ENCODE assay signal across 1 cellular context in the genomic region with DNA sequence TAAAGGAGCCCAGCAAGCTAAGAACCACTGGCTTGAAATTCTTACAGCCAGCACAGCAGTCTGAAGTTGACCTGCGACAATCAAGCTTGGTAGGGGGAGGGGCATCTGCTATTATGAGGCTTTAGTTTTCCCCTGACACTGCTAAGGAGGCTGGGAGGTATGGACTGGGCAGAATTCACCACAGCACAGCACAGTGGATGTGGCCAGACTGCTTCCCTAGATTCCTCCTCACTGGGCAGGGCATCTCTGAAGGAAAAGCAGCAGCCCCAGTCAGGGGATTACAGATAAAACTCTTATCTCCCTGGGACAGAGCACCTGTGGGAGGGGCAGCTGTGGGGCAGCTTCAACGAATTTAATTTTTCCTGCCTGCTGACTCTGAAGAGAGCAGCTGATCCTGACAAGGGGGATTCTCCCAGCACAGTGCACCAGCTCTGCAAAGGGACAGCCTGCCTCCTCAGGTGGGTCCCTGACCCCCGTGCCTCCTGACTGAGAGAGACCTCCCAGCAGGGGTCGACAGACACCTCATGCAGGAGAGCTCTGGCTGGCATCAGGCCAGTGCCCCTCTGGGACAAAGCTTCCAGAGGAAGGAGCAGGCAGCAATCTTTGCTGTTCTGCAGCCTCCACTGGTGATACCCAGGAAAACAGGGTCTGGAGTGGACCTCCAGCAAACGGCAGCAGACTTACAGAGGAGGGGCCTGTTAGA.
TF ChIP-seq lines count a peak whose summit lies in the region.

No MANE protein-coding gene starts in this region.

TF ChIP-seq in HEK293, 187 proteins besides CTCF, POLR2A, EP300 and RAD21 (continued from another document):
- TF ChIP-seq ZBTB17 (tag by site-specific recombination; IDR thresholded peaks at IDR 0.05), result 0 out of 2 replicates have a peak, but pooled peaks have one; percentile 22
